Comparison of ENCODE assay signal across 14 cellular contexts in genomic region chr2:231568098-231568784, GRCh38. TPM values are rescaled to one million over a fixed set of nuclear protein-coding genes. Genes with fewer than 3 reads are reported as not detected.
DNase-seq lines count a peak whose midpoint lies in the region; ATAC-seq, FAIRE-seq and TF ChIP-seq lines count a peak whose summit lies in the region.
"Had no signal": no experiment of that assay in that cellular context is flagged by ENCODE, and none has a peak within 500 bp of the region (broad histone marks: within the 10 kb centered on the region; RNA-seq: fewer than 3 reads in every experiment).

No MANE protein-coding gene starts in this region.

- no peak overlapping the region for H3K4ac ChIP-seq in mesenchymal stem cell (ENCODE audit: low read depth in 1 of 2, low read length in 2 of 2)

- H3K79me2 ChIP-seq in OCI-LY7 (ENCODE audit: insufficient read depth, low read depth, low read length): no peaks in the 10 kb centered on the region

- no peak overlapping the region for H3K18ac ChIP-seq in mesenchymal stem cell (ENCODE audit: low read depth in 1 of 2, low read length in 2 of 2)

- no peaks in the 10 kb centered on the region for H4K20me1 ChIP-seq in OCI-LY7 (ENCODE audit: insufficient read depth, low read length)

- H3K9me3 ChIP-seq in A549 (no peaks in the 10 kb centered on the region), OCI-LY7 (ENCODE audit: low read length) (no peaks in the 10 kb centered on the region), mesenchymal stem cell (ENCODE audit: control insufficient read depth, low read length) (no peaks in the 10 kb centered on the region), breast epithelium (no peaks in the 10 kb centered on the region)

- H3K27ac ChIP-seq in A549 (no peak overlapping the region), OCI-LY7 (ENCODE audit: low read depth, low read length, poor library complexity, severe bottlenecking) (no peak overlapping the region), mesenchymal stem cell (ENCODE audit: low read length, poor library complexity, severe bottlenecking) (no peak overlapping the region), breast epithelium (no peak overlapping the region)

- H3K4me1 ChIP-seq in A549 (no peaks in the 10 kb centered on the region), OCI-LY7 (ENCODE audit: insufficient read depth, low read length, poor library complexity, severe bottlenecking) (peaks cover 14% of the 10 kb centered on the region), mesenchymal stem cell (ENCODE audit: control insufficient read depth, insufficient read depth, low read depth, low read length) (peaks cover 2% of the 10 kb centered on the region), breast epithelium (no peaks in the 10 kb centered on the region)

- no peak overlapping the region for H4K8ac ChIP-seq in mesenchymal stem cell (ENCODE audit: low read length)

- no peak overlapping the region for H3K9ac ChIP-seq in mesenchymal stem cell (ENCODE audit: low read length)

- intact Hi-C loops in OCI-LY7 (cut with micrococcal nuclease; ENCODE audit: unreplicated experiment): loop anchor here (10.0 kb wide), 1 partner anchor 343 kb away; no protein-coding TSS in a partner anchor
- intact Hi-C loops in breast epithelium (cut with DNase I; ENCODE audit: low total_unique reads): no loop called here

- no peak overlapping the region for H3K14ac ChIP-seq in mesenchymal stem cell (ENCODE audit: low read length in 2 of 2)

- H3K36me3 ChIP-seq in OCI-LY7 (ENCODE audit: insufficient read depth, low read length) (no peaks in the 10 kb centered on the region), mesenchymal stem cell (ENCODE audit: control insufficient read depth in 1 of 2, insufficient read depth in 2 of 2, low read depth in 1 of 2, low read length in 2 of 2) (no peaks in the 10 kb centered on the region), breast epithelium (no peaks in the 10 kb centered on the region)

- H2AK5ac ChIP-seq in mesenchymal stem cell (ENCODE audit: low read length, severe bottlenecking): no peak overlapping the region

- 88% methylated on average over 4 of the region's 6 CpGs for WGBS in A549 (ENCODE audit: missing lambda C conversion rate)
- WGBS in mesenchymal stem cell: 68% methylated on average over 6 of the region's 6 CpGs

- no TSS peak for BruUV-seq in OCI-LY7 (replicated peaks; lab: Mats Ljungman, UMichigan)

- TF ChIP-seq POLR2A in A549 (IDR thresholded peaks at IDR 0.05; ENCODE audit: low read length) (no peak), GM12892 (IDR thresholded peaks at IDR 0.05; ENCODE audit: low read depth, low read length) (no peak), breast epithelium (IDR thresholded peaks at IDR 0.05) (no peak)

- H2BK5ac ChIP-seq in mesenchymal stem cell (ENCODE audit: low read depth, low read length, poor library complexity, severe bottlenecking): no peak overlapping the region

- H2BK12ac ChIP-seq in mesenchymal stem cell (ENCODE audit: low read length in 2 of 2): no peak overlapping the region

- no peak for TF ChIP-seq RAD21 in A549 (conservative IDR thresholded peaks at IDR 0.05 in 1 of 2, IDR thresholded peaks at IDR 0.05 in 1 of 2)

- no peak overlapping the region for H4K91ac ChIP-seq in mesenchymal stem cell (ENCODE audit: low read length)

- CTCF ChIA-PET in A549 (lab: Yijun Ruan, JAX): interaction anchor here (1.0 to 15.7 kb wide), 7 partner anchors 8 to 156 kb away, joined by 3 to 208 read pairs (median 3); partner anchors contain the start of gene TEX44
- CTCF ChIA-PET in OCI-LY7 (lab: Charles Lee; ENCODE audit: unreplicated experiment): no interaction called here

- no peaks in the 10 kb centered on the region for H3K9me2 ChIP-seq in OCI-LY7 (ENCODE audit: insufficient read depth, low read length)

- H3K23ac ChIP-seq in mesenchymal stem cell (ENCODE audit: low read length in 2 of 2): no peak overlapping the region

- H3K4me3 ChIP-seq in A549: no peak overlapping the region
- no peak overlapping the region for H3K4me3 ChIP-seq in OCI-LY7 (ENCODE audit: low read depth, low read length, poor library complexity, severe bottlenecking)
- no peak overlapping the region for H3K4me3 ChIP-seq in mesenchymal stem cell (ENCODE audit: insufficient read depth in 1 of 2, low read depth in 1 of 2, low read length in 2 of 2)
- H3K4me3 ChIP-seq in breast epithelium: no peak overlapping the region

- H3K4me2 ChIP-seq in A549: no peak overlapping the region
- no peak overlapping the region for H3K4me2 ChIP-seq in OCI-LY7 (ENCODE audit: low read length)
- H3K4me2 ChIP-seq in mesenchymal stem cell (ENCODE audit: low read length, poor library complexity, severe bottlenecking): no peak overlapping the region

- peaks cover 0 to 7% of the 10 kb centered on the region in 2 experiments for H3K27me3 ChIP-seq in mesenchymal stem cell (ENCODE audit: control insufficient read depth in 1 of 2, insufficient read depth in 1 of 2, low read length in 2 of 2)
- H3K27me3 ChIP-seq in breast epithelium: no peaks in the 10 kb centered on the region

- H2AFZ ChIP-seq in OCI-LY7 (ENCODE audit: low read length) (peak overlapping the region; percentile 10; the same call in 1 of the 2 replicates), mesenchymal stem cell (ENCODE audit: low read depth, low read length) (no peak overlapping the region)

- H2BK120ac ChIP-seq in mesenchymal stem cell (ENCODE audit: low read depth, low read length): peak overlapping the region; percentile 34

- peak; percentile 15 to 42; a peak in 1 of 6 replicates for ATAC-seq in A549

- FAIRE-seq in A549 (lab: Jason Lieb, UNC): no peak
- FAIRE-seq in GM12892 (lab: Jason Lieb, UNC): peak; percentile 27

- TF ChIP-seq EP300 in A549 (IDR thresholded peaks at IDR 0.05): no peak

- TF ChIP-seq CTCF in A549 (IDR thresholded peaks at IDR 0.05): no peak
- no peak for TF ChIP-seq CTCF in OCI-LY7 (conservative IDR thresholded peaks at IDR 0.05; ENCODE audit: low read length)
- no peak for TF ChIP-seq CTCF in breast epithelium (IDR thresholded peaks at IDR 0.05)

- no peaks in the 10 kb centered on the region for H3K79me1 ChIP-seq in mesenchymal stem cell (replicated peaks; ENCODE audit: low read length, poor library complexity, severe bottlenecking)

- no peak overlapping the region for H2BK15ac ChIP-seq in mesenchymal stem cell (ENCODE audit: low read depth, poor library complexity, severe bottlenecking)

- POLR2A ChIA-PET in A549 (lab: Yijun Ruan, JAX) (no interaction called here), OCI-LY7 (lab: Charles Lee) (interaction anchor here (1.0 kb wide), 1 partner anchor 13 kb away, joined by 3 read pairs; no protein-coding TSS in a partner anchor)

- DNase-seq in A549 (ENCODE audit: low read depth in 1 of 2, low spot score in 1 of 2) (no peak), GM12892 (ENCODE audit: insufficient read length) (no peak), OCI-LY7 (ENCODE audit: low spot score) (no peak), mesenchymal stem cell (no peak), breast epithelium (ENCODE audit: low spot score in 2 of 2) (no peak), T-helper 9 cell (no peak), cortex of kidney (lab: John Stamatoyannopoulos, UW) (no peak)
- no peak for DNase-seq in central memory CD4-positive, alpha-beta T cell
- DNase-seq: CD8-positive, alpha-beta memory T cell; NCI-H1694; NCI-H2107; NCI-H748 treated with DMSO at 0.1 percent for 48 hours; SHP77 treated with DMSO at 0.1 percent for 48 hours had no signal

TF ChIP-seq in A549, 52 proteins besides CTCF, POLR2A, EP300 and RAD21 (continues in another document):
- no peak for TF ChIP-seq BHLHE40 (IDR thresholded peaks at IDR 0.05; ENCODE audit: low read depth, low read length)
- TF ChIP-seq MYC (IDR thresholded peaks at IDR 0.05; ENCODE audit: borderline replicate concordance, low read length): no peak
- no peak for TF ChIP-seq KDM5A (IDR thresholded peaks at IDR 0.05)
- TF ChIP-seq CBX2 (IDR thresholded peaks at IDR 0.05; ENCODE audit: borderline replicate concordance, low read depth): no peak
- TF ChIP-seq MAX (IDR thresholded peaks at IDR 0.05): no peak
- no peak for TF ChIP-seq FOSB (CRISPR knock-in tag; IDR thresholded peaks at IDR 0.05)
- no peak for TF ChIP-seq RCOR1 (IDR thresholded peaks at IDR 0.05; ENCODE audit: low read depth, low read length)
- TF ChIP-seq ATOH8 (CRISPR knock-in tag; IDR thresholded peaks at IDR 0.05; ENCODE audit: low read depth): no peak
- no peak for TF ChIP-seq RFX5 (IDR thresholded peaks at IDR 0.05)
- TF ChIP-seq HOXA7 (CRISPR knock-in tag; IDR thresholded peaks at IDR 0.05): no peak

RNA-seq across cellular contexts. Expression of gene TEX44, which starts 24.4 kb away (rescaled TPM):
- not detected in 2 replicates for polyA plus RNA-seq in A549 (2011; rRNA removed)
- not detected in 2 replicates for polyA plus RNA-seq in A549 (2012; cell fraction: cytosol; rRNA removed)
- polyA plus RNA-seq in A549 (2012; cell fraction: nucleus; rRNA removed): not detected in 2 replicates
- polyA plus RNA-seq in A549 (2017; fragmentation: RNase III; extraction: RNeasy Plus Mini Kit Qiagen cat#74134 plus additional on column Dnase treatment): not detected in 3 replicates
- polyA minus RNA-seq in A549 (2011; rRNA and poly(A)+ RNA removed): not detected in 2 replicates
- not detected for polyA plus RNA-seq in GM12892 (2012; ENCODE audit: missing spikeins)
- total RNA-seq in OCI-LY7 (2014; rRNA removed; shearing (Covaris generic)): not detected in 2 replicates
- not detected in 2 replicates for total RNA-seq in OCI-LY7 (2022)
- polyA plus RNA-seq in mesenchymal stem cell (2013, experiment 1 of 2): not detected
- polyA plus RNA-seq in mesenchymal stem cell (2013, experiment 2 of 2): not detected
- not detected for total RNA-seq in breast epithelium
- total RNA-seq: CD8-positive, alpha-beta memory T cell; H4 had no signal
- polyA plus RNA-seq: CD8-positive, alpha-beta memory T cell had no signal

RNA-seq across cellular contexts. Expression of gene NMUR1, which starts 38.0 kb away (rescaled TPM):
- polyA plus RNA-seq in A549 (2011; rRNA removed): 0.05 TPM in 1 of 2 replicates, not detected in the other
- polyA plus RNA-seq in A549 (2012; cell fraction: cytosol; rRNA removed): 0.03 TPM in 2 replicates
- 0.05 and 0.10 TPM in 2 replicates for polyA plus RNA-seq in A549 (2012; cell fraction: nucleus; rRNA removed)
- not detected in 3 replicates for polyA plus RNA-seq in A549 (2017; fragmentation: RNase III; extraction: RNeasy Plus Mini Kit Qiagen cat#74134 plus additional on column Dnase treatment)
- not detected in 2 replicates for polyA minus RNA-seq in A549 (2011; rRNA and poly(A)+ RNA removed)
- 0.19 TPM for polyA plus RNA-seq in GM12892 (2012; ENCODE audit: missing spikeins)
- total RNA-seq in OCI-LY7 (2014; rRNA removed; shearing (Covaris generic)): not detected in 2 replicates
- total RNA-seq in OCI-LY7 (2022): not detected in 2 replicates
- 0.14 TPM for polyA plus RNA-seq in mesenchymal stem cell (2013, experiment 1 of 2)
- 0.15 TPM for polyA plus RNA-seq in mesenchymal stem cell (2013, experiment 2 of 2)
- total RNA-seq in breast epithelium: 1 to 10 TPM in 1 of 3 donors, under 1 TPM in 1, not detected in 1; under 0.01 to 3.8 TPM
- total RNA-seq: H4 had no signal
